Comparison of ENCODE assay signal across 1 cellular context in genomic region chr2:132915812-132916211, GRCh38.
TF ChIP-seq lines count a peak whose summit lies in the region.

No MANE protein-coding gene starts in this region.

TF ChIP-seq in SK-N-SH, 30 proteins besides CTCF, POLR2A, EP300 and RAD21 (continued from another document):
- TF ChIP-seq, protein P1, sequence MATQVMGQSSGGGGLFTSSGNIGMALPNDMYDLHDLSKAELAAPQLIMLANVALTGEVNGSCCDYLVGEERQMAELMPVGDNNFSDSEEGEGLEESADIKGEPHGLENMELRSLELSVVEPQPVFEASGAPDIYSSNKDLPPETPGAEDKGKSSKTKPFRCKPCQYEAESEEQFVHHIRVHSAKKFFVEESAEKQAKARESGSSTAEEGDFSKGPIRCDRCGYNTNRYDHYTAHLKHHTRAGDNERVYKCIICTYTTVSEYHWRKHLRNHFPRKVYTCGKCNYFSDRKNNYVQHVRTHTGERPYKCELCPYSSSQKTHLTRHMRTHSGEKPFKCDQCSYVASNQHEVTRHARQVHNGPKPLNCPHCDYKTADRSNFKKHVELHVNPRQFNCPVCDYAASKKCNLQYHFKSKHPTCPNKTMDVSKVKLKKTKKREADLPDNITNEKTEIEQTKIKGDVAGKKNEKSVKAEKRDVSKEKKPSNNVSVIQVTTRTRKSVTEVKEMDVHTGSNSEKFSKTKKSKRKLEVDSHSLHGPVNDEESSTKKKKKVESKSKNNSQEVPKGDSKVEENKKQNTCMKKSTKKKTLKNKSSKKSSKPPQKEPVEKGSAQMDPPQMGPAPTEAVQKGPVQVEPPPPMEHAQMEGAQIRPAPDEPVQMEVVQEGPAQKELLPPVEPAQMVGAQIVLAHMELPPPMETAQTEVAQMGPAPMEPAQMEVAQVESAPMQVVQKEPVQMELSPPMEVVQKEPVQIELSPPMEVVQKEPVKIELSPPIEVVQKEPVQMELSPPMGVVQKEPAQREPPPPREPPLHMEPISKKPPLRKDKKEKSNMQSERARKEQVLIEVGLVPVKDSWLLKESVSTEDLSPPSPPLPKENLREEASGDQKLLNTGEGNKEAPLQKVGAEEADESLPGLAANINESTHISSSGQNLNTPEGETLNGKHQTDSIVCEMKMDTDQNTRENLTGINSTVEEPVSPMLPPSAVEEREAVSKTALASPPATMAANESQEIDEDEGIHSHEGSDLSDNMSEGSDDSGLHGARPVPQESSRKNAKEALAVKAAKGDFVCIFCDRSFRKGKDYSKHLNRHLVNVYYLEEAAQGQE (IDR thresholded peaks at IDR 0.05; ENCODE audit: low read depth, low read length) = no peak
- no peak for TF ChIP-seq POLR2AphosphoS5 (IDR thresholded peaks at IDR 0.05; ENCODE audit: low read depth, low read length)
- no peak for TF ChIP-seq TCF12 (IDR thresholded peaks at IDR 0.05)
- no peak for TF ChIP-seq MXI1 (IDR thresholded peaks at IDR 0.05; ENCODE audit: low read depth, low read length)
